Comparison of ENCODE assay signal across 8 cellular contexts in genomic region chr7:72829291-72829963, GRCh38.
DNase-seq lines count a peak whose midpoint lies in the region; ATAC-seq, FAIRE-seq and TF ChIP-seq lines count a peak whose summit lies in the region.
"Not testable (repeated sequence)": the region's sequence is repeated elsewhere in the genome, so short reads cannot be mapped to it uniquely, and the experiment has no call there.

No MANE protein-coding gene starts in this region.

- H3K9me3 Mint-ChIP-seq in central memory CD8-positive, alpha-beta T cell = not testable (repeated sequence)

- H3K4me1 Mint-ChIP-seq in central memory CD8-positive, alpha-beta T cell = peaks cover 36% of the 10 kb centered on the region

- peak overlapping the region; percentile 95 for H3K4me3 Mint-ChIP-seq in central memory CD8-positive, alpha-beta T cell

- DNase-seq in AG10803 (ENCODE audit: low read depth) = peak; percentile 97
- DNase-seq in NCI-H345 treated with DMSO at 0.1 percent for 48 hours (lab: John Stamatoyannopoulos, UW; ENCODE audit: unreplicated experiment) = peak; percentile 98
- DNase-seq in activated CD4-positive, CD25-positive, alpha-beta regulatory T cell treated with anti-CD3 and anti-CD28 coated beads, Interleukin-2, amount 50 U/mL, for 16 hours (ENCODE audit: low read depth, low spot score) = peak; percentile 95
- DNase-seq in central memory CD8-positive, alpha-beta T cell (ENCODE audit: low spot score in 2 of 2) = peak; percentile 93 to 98
- peak; percentile 95 to 96 for DNase-seq in stimulated activated CD4-positive, alpha-beta T cell treated with anti-CD3 and anti-CD28 coated beads, Interleukin-12 subunit alpha, Interleukin-12 subunit beta, amount 100 ng/mL, for 24 hours (ENCODE audit: low read depth in 2 of 2)

- H3K27me3 Mint-ChIP-seq in central memory CD8-positive, alpha-beta T cell = not testable (repeated sequence)

- not testable (repeated sequence) for TF ChIP-seq CTCF in AG10803 (conservative IDR thresholded peaks at IDR 0.05; ENCODE audit: low read length)

- peak overlapping the region; percentile 60 for H3K4me3 ChIP-seq in AG10803 (ENCODE audit: low read length)

- H3K36me3 Mint-ChIP-seq in central memory CD8-positive, alpha-beta T cell (ENCODE audit: insufficient read depth) = peaks cover 56% of the 10 kb centered on the region

- ATAC-seq in GM19035 (IDR thresholded peaks at IDR 0.05; ENCODE audit: unreplicated experiment) (peak; percentile 53), HG03342 (IDR thresholded peaks at IDR 0.05; ENCODE audit: unreplicated experiment) (peak; percentile 49)
- ATAC-seq in central memory CD8-positive, alpha-beta T cell (replicated peaks; ENCODE audit: extremely low read depth, poor library complexity, severe bottlenecking) = peak; percentile 45

- peak overlapping the region; percentile 99 for H3K27ac Mint-ChIP-seq in central memory CD8-positive, alpha-beta T cell (ENCODE audit: low read depth)

- FAIRE-seq in islet of Langerhans (lab: Jason Lieb, UNC) = peak; percentile 75

Comparison
In these comparisons a context has a peak if more than half of its experiments do, and no peak if none do; other contexts are left out.
1. Peak in every context shown above with its lines: DNase-seq, ATAC-seq and H3K4me3 ChIP-seq.